1 cellular context compared by ENCODE assay signal in the genomic region with DNA sequence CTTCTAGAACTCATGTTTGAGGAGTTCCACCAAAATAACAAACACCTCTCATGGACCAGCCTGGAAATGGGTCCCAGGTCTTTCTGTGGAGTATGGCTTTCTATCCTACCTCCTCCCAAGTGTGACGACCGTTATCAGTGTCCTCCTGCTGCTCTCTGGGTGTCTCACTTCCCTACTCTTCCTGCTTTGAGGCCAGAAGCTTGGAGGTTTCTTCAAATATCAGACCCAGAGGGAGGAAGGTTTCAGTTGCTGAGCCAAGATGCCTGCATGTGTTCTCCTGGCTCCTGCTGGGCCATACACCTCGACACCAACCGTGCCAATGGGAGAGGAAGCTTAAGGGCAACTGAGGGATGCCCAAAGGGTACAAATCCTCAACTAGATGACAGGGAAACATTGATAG.
A peak's percentile ranks its signal among the peaks of the same experiment; 100 is the strongest.
TF ChIP-seq lines count a peak whose summit lies in the region.

No MANE protein-coding gene starts in this region.

TF ChIP-seq in K562, 482 proteins besides CTCF, POLR2A, EP300 and RAD21 (continues in another document):
- TF ChIP-seq, protein P1, sequence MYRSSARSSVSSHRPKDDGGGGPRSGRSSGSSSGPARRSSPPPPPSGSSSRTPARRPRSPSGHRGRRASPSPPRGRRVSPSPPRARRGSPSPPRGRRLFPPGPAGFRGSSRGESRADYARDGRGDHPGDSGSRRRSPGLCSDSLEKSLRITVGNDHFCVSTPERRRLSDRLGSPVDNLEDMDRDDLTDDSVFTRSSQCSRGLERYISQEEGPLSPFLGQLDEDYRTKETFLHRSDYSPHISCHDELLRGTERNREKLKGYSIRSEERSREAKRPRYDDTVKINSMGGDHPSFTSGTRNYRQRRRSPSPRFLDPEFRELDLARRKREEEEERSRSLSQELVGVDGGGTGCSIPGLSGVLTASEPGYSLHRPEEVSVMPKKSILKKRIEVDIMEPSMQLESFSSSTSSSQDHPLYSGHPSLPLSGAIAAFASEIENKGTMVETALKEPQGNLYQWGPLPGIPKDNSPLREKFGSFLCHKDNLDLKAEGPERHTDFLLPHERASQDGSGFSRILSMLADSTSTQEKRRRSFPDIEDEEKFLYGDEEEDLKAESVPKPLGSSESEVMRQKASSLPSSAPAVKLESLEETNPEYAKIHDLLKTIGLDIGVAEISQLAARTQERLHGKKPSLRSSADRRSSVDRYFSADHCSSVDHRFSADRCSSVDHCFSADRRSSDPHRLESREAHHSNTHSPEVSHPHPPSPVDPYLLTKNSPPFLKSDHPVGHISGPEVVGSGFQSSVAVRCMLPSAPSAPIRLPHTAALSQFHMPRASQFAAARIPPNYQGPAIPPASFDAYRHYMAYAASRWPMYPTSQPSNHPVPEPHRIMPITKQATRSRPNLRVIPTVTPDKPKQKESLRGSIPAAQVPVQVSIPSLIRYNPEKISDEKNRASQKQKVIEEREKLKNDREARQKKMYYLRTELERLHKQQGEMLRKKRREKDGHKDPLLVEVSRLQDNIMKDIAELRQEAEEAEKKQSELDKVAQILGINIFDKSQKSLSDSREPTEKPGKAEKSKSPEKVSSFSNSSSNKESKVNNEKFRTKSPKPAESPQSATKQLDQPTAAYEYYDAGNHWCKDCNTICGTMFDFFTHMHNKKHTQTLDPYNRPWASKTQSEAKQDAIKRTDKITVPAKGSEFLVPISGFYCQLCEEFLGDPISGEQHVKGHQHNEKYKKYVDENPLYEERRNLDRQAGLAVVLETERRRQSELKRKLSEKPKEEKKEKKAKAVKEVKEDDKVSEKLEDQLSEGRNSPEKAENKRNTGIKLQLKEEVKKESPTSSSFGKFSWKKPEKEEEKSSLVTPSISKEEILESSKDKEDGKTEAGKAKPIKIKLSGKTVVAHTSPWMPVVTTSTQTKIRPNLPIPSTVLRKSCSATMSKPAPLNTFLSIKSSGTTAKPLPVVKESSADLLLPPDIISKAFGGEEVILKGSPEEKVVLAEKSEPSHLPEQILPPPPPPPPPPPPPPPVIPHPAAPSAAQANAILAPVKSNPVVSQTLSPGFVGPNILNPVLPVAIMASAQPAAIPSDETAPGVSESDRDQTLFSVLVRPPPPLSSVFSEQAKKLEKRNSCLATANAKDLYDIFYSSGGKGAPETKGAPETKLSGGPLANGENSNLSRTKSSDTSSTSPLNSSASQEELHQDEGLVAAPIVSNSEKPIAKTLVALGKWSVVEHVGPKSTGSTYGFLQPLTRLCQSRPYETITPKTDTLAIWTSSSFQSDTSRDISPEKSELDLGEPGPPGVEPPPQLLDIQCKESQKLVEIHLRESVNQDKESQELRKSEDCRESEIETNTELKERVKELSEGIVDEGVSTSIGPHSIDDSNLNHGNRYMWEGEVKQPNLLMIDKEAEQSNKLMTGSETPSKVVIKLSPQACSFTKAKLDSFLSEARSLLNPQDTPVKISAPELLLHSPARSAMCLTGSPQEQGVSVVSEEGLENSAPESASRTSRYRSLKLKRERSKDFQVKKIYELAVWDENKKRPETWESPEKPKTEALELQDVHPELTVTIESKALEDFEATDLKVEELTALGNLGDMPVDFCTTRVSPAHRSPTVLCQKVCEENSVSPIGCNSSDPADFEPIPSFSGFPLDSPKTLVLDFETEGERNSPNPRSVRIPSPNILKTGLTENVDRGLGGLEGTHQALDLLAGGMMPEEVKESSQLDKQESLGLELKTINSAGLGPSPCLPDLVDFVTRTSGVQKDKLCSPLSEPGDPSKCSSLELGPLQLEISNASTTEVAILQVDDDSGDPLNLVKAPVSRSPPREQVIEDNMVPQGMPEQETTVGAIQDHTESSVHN (IDR thresholded peaks at IDR 0.05; ENCODE audit: borderline replicate concordance in 1 of 2, low read depth in 1 of 2), result no peak
- TF ChIP-seq GATAD2B (IDR thresholded peaks at IDR 0.05; ENCODE audit: borderline replicate concordance), result no peak
- TF ChIP-seq, protein P2, sequence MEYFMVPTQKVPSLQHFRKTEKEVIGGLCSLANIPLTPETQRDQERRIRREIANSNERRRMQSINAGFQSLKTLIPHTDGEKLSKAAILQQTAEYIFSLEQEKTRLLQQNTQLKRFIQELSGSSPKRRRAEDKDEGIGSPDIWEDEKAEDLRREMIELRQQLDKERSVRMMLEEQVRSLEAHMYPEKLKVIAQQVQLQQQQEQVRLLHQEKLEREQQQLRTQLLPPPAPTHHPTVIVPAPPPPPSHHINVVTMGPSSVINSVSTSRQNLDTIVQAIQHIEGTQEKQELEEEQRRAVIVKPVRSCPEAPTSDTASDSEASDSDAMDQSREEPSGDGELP (CRISPR knock-in tag; IDR thresholded peaks at IDR 0.05; ENCODE audit: borderline replicate concordance), result no peak
- no peak for TF ChIP-seq PPARD (CRISPR knock-in tag; IDR thresholded peaks at IDR 0.05)
- TF ChIP-seq FOSL1 (tag; conservative IDR thresholded peaks at IDR 0.05), result no peak
- TF ChIP-seq, protein P3, sequence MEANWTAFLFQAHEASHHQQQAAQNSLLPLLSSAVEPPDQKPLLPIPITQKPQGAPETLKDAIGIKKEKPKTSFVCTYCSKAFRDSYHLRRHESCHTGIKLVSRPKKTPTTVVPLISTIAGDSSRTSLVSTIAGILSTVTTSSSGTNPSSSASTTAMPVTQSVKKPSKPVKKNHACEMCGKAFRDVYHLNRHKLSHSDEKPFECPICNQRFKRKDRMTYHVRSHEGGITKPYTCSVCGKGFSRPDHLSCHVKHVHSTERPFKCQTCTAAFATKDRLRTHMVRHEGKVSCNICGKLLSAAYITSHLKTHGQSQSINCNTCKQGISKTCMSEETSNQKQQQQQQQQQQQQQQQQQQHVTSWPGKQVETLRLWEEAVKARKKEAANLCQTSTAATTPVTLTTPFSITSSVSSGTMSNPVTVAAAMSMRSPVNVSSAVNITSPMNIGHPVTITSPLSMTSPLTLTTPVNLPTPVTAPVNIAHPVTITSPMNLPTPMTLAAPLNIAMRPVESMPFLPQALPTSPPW (CRISPR knock-in tag; IDR thresholded peaks at IDR 0.05), result no peak
- TF ChIP-seq JUND (IDR thresholded peaks at IDR 0.05; ENCODE audit: borderline replicate concordance, low read depth, low read length), result 0 out of 2 replicates have a peak, but pooled peaks have one; percentile 40
- TF ChIP-seq JUND (tag; IDR thresholded peaks at IDR 0.05; ENCODE audit: borderline replicate concordance, low read depth, low read length), result no peak; the same call in 2 of the 3 replicates
- TF ChIP-seq CBX2 (IDR thresholded peaks at IDR 0.05; ENCODE audit: insufficient read depth, low read length, poor library complexity, severe bottlenecking), result no peak
- TF ChIP-seq, protein P4, sequence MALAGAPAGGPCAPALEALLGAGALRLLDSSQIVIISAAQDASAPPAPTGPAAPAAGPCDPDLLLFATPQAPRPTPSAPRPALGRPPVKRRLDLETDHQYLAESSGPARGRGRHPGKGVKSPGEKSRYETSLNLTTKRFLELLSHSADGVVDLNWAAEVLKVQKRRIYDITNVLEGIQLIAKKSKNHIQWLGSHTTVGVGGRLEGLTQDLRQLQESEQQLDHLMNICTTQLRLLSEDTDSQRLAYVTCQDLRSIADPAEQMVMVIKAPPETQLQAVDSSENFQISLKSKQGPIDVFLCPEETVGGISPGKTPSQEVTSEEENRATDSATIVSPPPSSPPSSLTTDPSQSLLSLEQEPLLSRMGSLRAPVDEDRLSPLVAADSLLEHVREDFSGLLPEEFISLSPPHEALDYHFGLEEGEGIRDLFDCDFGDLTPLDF (CRISPR knock-in tag; IDR thresholded peaks at IDR 0.05), result no peak
- no peak for TF ChIP-seq RFX5 (IDR thresholded peaks at IDR 0.05; ENCODE audit: low read depth, low read length)
- TF ChIP-seq IFI16 (CRISPR knock-in tag; IDR thresholded peaks at IDR 0.05), result no peak
- TF ChIP-seq ZNF143 (CRISPR knock-in tag; IDR thresholded peaks at IDR 0.05), result no peak
- no peak for TF ChIP-seq NFRKB (IDR thresholded peaks at IDR 0.05; ENCODE audit: low read depth)
- peak; percentile 84 for TF ChIP-seq TCF3 (CRISPR knock-in tag; IDR thresholded peaks at IDR 0.05)
- no peak for TF ChIP-seq CREB1 (IDR thresholded peaks at IDR 0.05)
- no peak for TF ChIP-seq CREB1 (CRISPR knock-in tag; IDR thresholded peaks at IDR 0.05)
- TF ChIP-seq, protein P5, sequence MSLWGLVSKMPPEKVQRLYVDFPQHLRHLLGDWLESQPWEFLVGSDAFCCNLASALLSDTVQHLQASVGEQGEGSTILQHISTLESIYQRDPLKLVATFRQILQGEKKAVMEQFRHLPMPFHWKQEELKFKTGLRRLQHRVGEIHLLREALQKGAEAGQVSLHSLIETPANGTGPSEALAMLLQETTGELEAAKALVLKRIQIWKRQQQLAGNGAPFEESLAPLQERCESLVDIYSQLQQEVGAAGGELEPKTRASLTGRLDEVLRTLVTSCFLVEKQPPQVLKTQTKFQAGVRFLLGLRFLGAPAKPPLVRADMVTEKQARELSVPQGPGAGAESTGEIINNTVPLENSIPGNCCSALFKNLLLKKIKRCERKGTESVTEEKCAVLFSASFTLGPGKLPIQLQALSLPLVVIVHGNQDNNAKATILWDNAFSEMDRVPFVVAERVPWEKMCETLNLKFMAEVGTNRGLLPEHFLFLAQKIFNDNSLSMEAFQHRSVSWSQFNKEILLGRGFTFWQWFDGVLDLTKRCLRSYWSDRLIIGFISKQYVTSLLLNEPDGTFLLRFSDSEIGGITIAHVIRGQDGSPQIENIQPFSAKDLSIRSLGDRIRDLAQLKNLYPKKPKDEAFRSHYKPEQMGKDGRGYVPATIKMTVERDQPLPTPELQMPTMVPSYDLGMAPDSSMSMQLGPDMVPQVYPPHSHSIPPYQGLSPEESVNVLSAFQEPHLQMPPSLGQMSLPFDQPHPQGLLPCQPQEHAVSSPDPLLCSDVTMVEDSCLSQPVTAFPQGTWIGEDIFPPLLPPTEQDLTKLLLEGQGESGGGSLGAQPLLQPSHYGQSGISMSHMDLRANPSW (CRISPR knock-in tag; IDR thresholded peaks at IDR 0.05), result no peak
- TF ChIP-seq, protein P6, sequence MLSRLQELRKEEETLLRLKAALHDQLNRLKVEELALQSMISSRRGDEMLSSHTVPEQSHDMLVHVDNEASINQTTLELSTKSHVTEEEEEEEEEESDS (CRISPR knock-in tag; IDR thresholded peaks at IDR 0.05), result no peak
- no peak for TF ChIP-seq SP2 (IDR thresholded peaks at IDR 0.05; ENCODE audit: extremely low read depth, low read depth, low read length, poor library complexity, severe bottlenecking)
- TF ChIP-seq KAT7 (CRISPR knock-in tag; IDR thresholded peaks at IDR 0.05; ENCODE audit: borderline replicate concordance), result no peak
- TF ChIP-seq, protein P7, sequence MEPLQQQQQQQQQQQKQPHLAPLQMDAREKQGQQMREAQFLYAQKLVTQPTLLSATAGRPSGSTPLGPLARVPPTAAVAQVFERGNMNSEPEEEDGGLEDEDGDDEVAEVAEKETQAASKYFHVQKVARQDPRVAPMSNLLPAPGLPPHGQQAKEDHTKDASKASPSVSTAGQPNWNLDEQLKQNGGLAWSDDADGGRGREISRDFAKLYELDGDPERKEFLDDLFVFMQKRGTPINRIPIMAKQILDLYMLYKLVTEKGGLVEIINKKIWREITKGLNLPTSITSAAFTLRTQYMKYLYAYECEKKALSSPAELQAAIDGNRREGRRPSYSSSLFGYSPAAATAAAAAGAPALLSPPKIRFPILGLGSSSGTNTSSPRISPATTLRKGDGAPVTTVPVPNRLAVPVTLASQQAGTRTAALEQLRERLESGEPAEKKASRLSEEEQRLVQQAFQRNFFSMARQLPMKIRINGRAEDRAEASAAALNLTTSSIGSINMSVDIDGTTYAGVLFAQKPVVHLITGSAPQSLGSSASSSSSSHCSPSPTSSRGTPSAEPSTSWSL (CRISPR knock-in tag; IDR thresholded peaks at IDR 0.05; ENCODE audit: borderline replicate concordance), result no peak
- TF ChIP-seq ZNF311 (CRISPR knock-in tag; IDR thresholded peaks at IDR 0.05), result no peak
- no peak for TF ChIP-seq ELF1 (tag; IDR thresholded peaks at IDR 0.05)
- no peak for TF ChIP-seq MXI1 (IDR thresholded peaks at IDR 0.05; ENCODE audit: low read depth, low read length)
- TF ChIP-seq, protein P8, sequence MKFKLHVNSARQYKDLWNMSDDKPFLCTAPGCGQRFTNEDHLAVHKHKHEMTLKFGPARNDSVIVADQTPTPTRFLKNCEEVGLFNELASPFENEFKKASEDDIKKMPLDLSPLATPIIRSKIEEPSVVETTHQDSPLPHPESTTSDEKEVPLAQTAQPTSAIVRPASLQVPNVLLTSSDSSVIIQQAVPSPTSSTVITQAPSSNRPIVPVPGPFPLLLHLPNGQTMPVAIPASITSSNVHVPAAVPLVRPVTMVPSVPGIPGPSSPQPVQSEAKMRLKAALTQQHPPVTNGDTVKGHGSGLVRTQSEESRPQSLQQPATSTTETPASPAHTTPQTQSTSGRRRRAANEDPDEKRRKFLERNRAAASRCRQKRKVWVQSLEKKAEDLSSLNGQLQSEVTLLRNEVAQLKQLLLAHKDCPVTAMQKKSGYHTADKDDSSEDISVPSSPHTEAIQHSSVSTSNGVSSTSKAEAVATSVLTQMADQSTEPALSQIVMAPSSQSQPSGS (CRISPR knock-in tag; IDR thresholded peaks at IDR 0.05), result no peak
- TF ChIP-seq SREBF1 (IDR thresholded peaks at IDR 0.05; ENCODE audit: borderline replicate concordance, low read depth, low read length), result no peak
- TF ChIP-seq, protein P9, sequence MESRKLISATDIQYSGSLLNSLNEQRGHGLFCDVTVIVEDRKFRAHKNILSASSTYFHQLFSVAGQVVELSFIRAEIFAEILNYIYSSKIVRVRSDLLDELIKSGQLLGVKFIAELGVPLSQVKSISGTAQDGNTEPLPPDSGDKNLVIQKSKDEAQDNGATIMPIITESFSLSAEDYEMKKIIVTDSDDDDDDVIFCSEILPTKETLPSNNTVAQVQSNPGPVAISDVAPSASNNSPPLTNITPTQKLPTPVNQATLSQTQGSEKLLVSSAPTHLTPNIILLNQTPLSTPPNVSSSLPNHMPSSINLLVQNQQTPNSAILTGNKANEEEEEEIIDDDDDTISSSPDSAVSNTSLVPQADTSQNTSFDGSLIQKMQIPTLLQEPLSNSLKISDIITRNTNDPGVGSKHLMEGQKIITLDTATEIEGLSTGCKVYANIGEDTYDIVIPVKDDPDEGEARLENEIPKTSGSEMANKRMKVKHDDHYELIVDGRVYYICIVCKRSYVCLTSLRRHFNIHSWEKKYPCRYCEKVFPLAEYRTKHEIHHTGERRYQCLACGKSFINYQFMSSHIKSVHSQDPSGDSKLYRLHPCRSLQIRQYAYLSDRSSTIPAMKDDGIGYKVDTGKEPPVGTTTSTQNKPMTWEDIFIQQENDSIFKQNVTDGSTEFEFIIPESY (CRISPR knock-in tag; IDR thresholded peaks at IDR 0.05), result no peak
- peak; percentile 35; the same call in 1 of the 2 replicates for TF ChIP-seq GATA2 (CRISPR knock-in tag; IDR thresholded peaks at IDR 0.05)
- no peak for TF ChIP-seq SMAD2 (IDR thresholded peaks at IDR 0.05; ENCODE audit: low read depth, low read length)
- TF ChIP-seq SMARCB1 (IDR thresholded peaks at IDR 0.05; ENCODE audit: insufficient read length, low read depth), result no peak
- no peak for TF ChIP-seq RBBP5 (IDR thresholded peaks at IDR 0.05; ENCODE audit: borderline replicate concordance, insufficient read depth, low read length, poor library complexity, severe bottlenecking)
- no peak for TF ChIP-seq NELFE (IDR thresholded peaks at IDR 0.05; ENCODE audit: insufficient read depth, insufficient read length)
- TF ChIP-seq HMG20A (CRISPR knock-in tag; conservative IDR thresholded peaks at IDR 0.05), result no peak
- no peak for TF ChIP-seq TBL1XR1 (IDR thresholded peaks at IDR 0.05; ENCODE audit: low read length in 2 of 2)
- TF ChIP-seq DACH1 (IDR thresholded peaks at IDR 0.05; ENCODE audit: partially characterized antibody), result no peak
- peak; percentile 25; the same call in 1 of the 2 replicates for TF ChIP-seq DPF2 (IDR thresholded peaks at IDR 0.05)
- no peak for TF ChIP-seq BHLHE40 (IDR thresholded peaks at IDR 0.05; ENCODE audit: low read length)
- TF ChIP-seq TAF15 (IDR thresholded peaks at IDR 0.05; ENCODE audit: low read depth, low read length), result no peak
- no peak for TF ChIP-seq FOXA3 (CRISPR knock-in tag; conservative IDR thresholded peaks at IDR 0.05 in 1 of 2, IDR thresholded peaks at IDR 0.05 in 1 of 2)
- TF ChIP-seq ZNF586 (CRISPR knock-in tag; conservative IDR thresholded peaks at IDR 0.05), result no peak
- no peak for TF ChIP-seq ZNF780A (CRISPR knock-in tag; IDR thresholded peaks at IDR 0.05)
